Comparison of ENCODE assay signal across 10 cellular contexts in genomic region chr5:113061851-113062631, GRCh38.
A peak's percentile ranks its signal among the peaks of the same experiment; 100 is the strongest.
DNase-seq lines count a peak whose midpoint lies in the region; ATAC-seq and TF ChIP-seq lines count a peak whose summit lies in the region.
"Had no signal": no experiment of that assay in that cellular context is flagged by ENCODE, and none has a peak within 500 bp of the region (broad histone marks: within the 10 kb centered on the region; RNA-seq: fewer than 3 reads in every experiment).

No MANE protein-coding gene starts in this region.

- H3K36me3 ChIP-seq in mesodermal cell (ENCODE audit: control insufficient read depth, insufficient read depth, low read length) = peaks cover 10% of the 10 kb centered on the region
- H3K36me3 ChIP-seq: MG63 had no signal

- WGBS in mesodermal cell (ENCODE audit: insufficient coverage in 2 of 2), 2 experiments = 71 to 78% methylated on average over 4 of the region's 5 CpGs

- peaks cover 29% of the 10 kb centered on the region for H3K4me1 ChIP-seq in mesodermal cell (ENCODE audit: control insufficient read depth, insufficient read depth, low read length, poor library complexity, severe bottlenecking)

- peak; percentile 75 for DNase-seq in COR-L47 (lab: John Stamatoyannopoulos, UW)
- DNase-seq in HS-5 (ENCODE audit: low read depth) = peak; percentile 59
- peak; percentile 12 for DNase-seq in amniotic stem cell (lab: John Stamatoyannopoulos, UW)
- DNase-seq in NCI-H82 treated with DMSO at 0.1 percent for 48 hours (lab: John Stamatoyannopoulos, UW; ENCODE audit: unreplicated experiment) = no peak
- DNase-seq in GM20000 (ENCODE audit: low spot score) = no peak
- no peak for DNase-seq in effector CD4-positive, alpha-beta T cell
- DNase-seq: MG63, Right ventricle myocardium superior had no signal

- no peak for TF ChIP-seq CTCF in GM20000 (IDR thresholded peaks at IDR 0.05; ENCODE audit: extremely low read depth, missing control alignments)

- peak overlapping the region; percentile 41 for H3K27ac ChIP-seq in mesodermal cell (ENCODE audit: low read depth, low read length, severe bottlenecking)

- no peak for ATAC-seq in HG02840 (IDR thresholded peaks at IDR 0.05; ENCODE audit: low FRiP score, unreplicated experiment)

- no peaks in the 10 kb centered on the region for H3K9me3 ChIP-seq in mesodermal cell (ENCODE audit: control insufficient read depth, low read length)
- H3K9me3 ChIP-seq: MG63 had no signal

- H3K4me3 ChIP-seq in mesodermal cell (ENCODE audit: extremely low read depth, insufficient read depth, low read length, poor library complexity, severe bottlenecking) = no peak overlapping the region
- H3K4me3 ChIP-seq: MG63 had no signal

Comparison
In these comparisons a context has a peak if more than half of its experiments do, and no peak if none do; other contexts are left out.
1. DNase-seq: peak in COR-L47 (single experiment), HS-5 (single experiment) and amniotic stem cell (single experiment); none in NCI-H82 treated with DMSO at 0.1 percent for 48 hours (single experiment), GM20000 (single experiment) and effector CD4-positive, alpha-beta T cell (single experiment).